In the genomic region with DNA sequence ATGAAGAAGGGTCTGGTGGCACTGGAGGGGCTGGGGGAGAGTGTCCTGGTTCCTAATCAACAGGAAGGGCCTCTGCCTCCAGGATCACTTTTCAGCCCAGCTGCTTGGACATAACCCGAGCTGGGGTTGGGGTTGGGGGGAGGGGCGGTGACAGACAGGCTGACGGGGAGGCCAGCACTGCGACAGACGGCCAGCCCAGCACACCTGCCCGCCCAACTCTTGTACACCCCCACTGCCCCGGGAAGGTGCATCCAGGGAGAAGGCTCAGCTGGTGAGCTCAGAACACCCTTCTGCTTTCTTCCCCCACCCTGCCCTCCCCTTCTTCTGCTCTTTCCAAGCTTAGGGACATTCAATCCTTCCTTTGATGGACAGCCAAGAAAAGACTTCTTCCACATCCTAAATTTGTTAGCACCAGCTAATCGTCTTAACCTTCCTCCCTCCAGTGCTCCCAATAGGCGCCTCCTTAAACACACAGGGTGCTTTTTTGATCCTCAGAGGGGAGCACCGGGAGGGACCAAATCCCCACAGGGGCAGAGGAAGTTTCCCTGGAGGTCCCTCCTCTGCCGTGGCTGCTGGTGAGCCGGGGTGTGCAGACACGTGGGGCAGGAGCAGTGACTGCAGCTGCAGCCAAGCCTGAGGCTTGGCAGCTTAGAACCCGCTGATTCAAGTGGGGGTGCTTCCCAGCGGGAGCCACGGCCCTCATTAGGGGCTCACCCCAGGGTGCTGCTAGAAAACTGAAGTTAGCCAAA, we compare ENCODE assay signal across 12 cellular contexts. TPM values are rescaled to one million over a fixed set of nuclear protein-coding genes. Genes with fewer than 3 reads are reported as not detected.
A peak's percentile ranks its signal among the peaks of the same experiment; 100 is the strongest.
DNase-seq lines count a peak whose midpoint lies in the region; ATAC-seq and TF ChIP-seq lines count a peak whose summit lies in the region.
"Had no signal": no experiment of that assay in that cellular context is flagged by ENCODE, and none has a peak within 500 bp of the region (broad histone marks: within the 10 kb centered on the region; RNA-seq: fewer than 3 reads in every experiment).

No MANE protein-coding gene starts in this region.

- ATAC-seq in HG03095 (IDR thresholded peaks at IDR 0.05; ENCODE audit: unreplicated experiment): no peak

- DNase-seq in AG10803 (ENCODE audit: low read depth) (peak; percentile 30), LHCN-M2 (ENCODE audit: low read depth) (peak; percentile 17), astrocyte of the hippocampus (ENCODE audit: low read depth, low spot score) (peak; percentile 44), myocyte (ENCODE audit: low read depth) (peak; percentile 67), germinal center (ENCODE audit: low spot score) (no peak)
- no peak for DNase-seq in effector memory CD4-positive, alpha-beta T cell
- no peak for DNase-seq in activated CD8-positive, alpha-beta memory T cell treated with anti-CD3 and anti-CD28 coated beads, Interleukin-2, amount 50 U/mL, for 48 hours
- DNase-seq: activated CD8-positive, alpha-beta memory T cell treated with anti-CD3 and anti-CD28 coated beads, Interleukin-2, amount 50 U/mL, for 4 hours; stimulated activated CD4-positive, alpha-beta T cell treated with anti-CD3 and anti-CD28 coated beads, Interleukin-4, amount 100 ng/mL, for 24 hours; stimulated activated naive CD4-positive, alpha-beta T cell treated with Interleukin-2 at 50 U/mL for 16 hours had no signal

- no peaks in the 10 kb centered on the region for H3K36me3 ChIP-seq in effector memory CD4-positive, alpha-beta T cell (ENCODE audit: control insufficient read depth, insufficient read depth, low read length)
- H3K36me3 ChIP-seq: prostate gland had no signal

- no peaks in the 10 kb centered on the region for H3K27me3 ChIP-seq in effector memory CD4-positive, alpha-beta T cell (replicated peaks; ENCODE audit: control insufficient read depth, insufficient read depth, low read length, poor library complexity, severe bottlenecking)

- TF ChIP-seq CTCF in AG10803 (conservative IDR thresholded peaks at IDR 0.05; ENCODE audit: low read length): no peak

- H3K27ac ChIP-seq in effector memory CD4-positive, alpha-beta T cell (ENCODE audit: insufficient read depth, low read length, poor library complexity, severe bottlenecking): no peak overlapping the region

- no peaks in the 10 kb centered on the region for H3K4me1 ChIP-seq in effector memory CD4-positive, alpha-beta T cell (ENCODE audit: control insufficient read depth, insufficient read depth, low read length, poor library complexity, severe bottlenecking)

- no peaks in the 10 kb centered on the region for H3K9me3 ChIP-seq in effector memory CD4-positive, alpha-beta T cell (ENCODE audit: control insufficient read depth, low read length)
- H3K9me3 ChIP-seq: prostate gland had no signal

- H3K4me3 ChIP-seq in AG10803 (ENCODE audit: low read length): no peak overlapping the region
- H3K4me3 ChIP-seq in effector memory CD4-positive, alpha-beta T cell (ENCODE audit: insufficient read depth, low read depth, low read length, poor library complexity, severe bottlenecking): no peak overlapping the region
- H3K4me3 ChIP-seq: prostate gland had no signal

RNA-seq across cellular contexts. Expression of gene COL13A1, which starts 44.7 kb away (rescaled TPM):
- 1.5 and 2.6 TPM in 2 replicates for total RNA-seq in LHCN-M2 (2014; rRNA removed)
- 4.1 TPM for polyA plus RNA-seq in LHCN-M2 (2012)
- 17.3 and 31.0 TPM in 2 replicates for total RNA-seq in myocyte
- 3.4 TPM for polyA plus RNA-seq in myocyte (2012)

Comparison
In these comparisons a context has a peak if more than half of its experiments do, and no peak if none do; other contexts are left out.
1. DNase-seq: peak in AG10803 (single experiment), LHCN-M2 (single experiment), astrocyte of the hippocampus (single experiment) and myocyte (single experiment); none in germinal center (single experiment), effector memory CD4-positive, alpha-beta T cell (0 of 3) and activated CD8-positive, alpha-beta memory T cell treated with anti-CD3 and anti-CD28 coated beads, Interleukin-2, amount 50 U/mL, for 48 hours (single experiment).